In genomic region chr3:53748512-53749271, GRCh38 we compare ENCODE assay signal across 10 cellular contexts.
DNase-seq lines count a peak whose midpoint lies in the region; ATAC-seq, FAIRE-seq and TF ChIP-seq lines count a peak whose summit lies in the region.
"Had no signal": no experiment of that assay in that cellular context is flagged by ENCODE, and none has a peak within 500 bp of the region (broad histone marks: within the 10 kb centered on the region; RNA-seq: fewer than 3 reads in every experiment).

No MANE protein-coding gene starts in this region.

- no peaks in the 10 kb centered on the region for H3K36me3 ChIP-seq in BLaER1 treated with 17β-estradiol and CSF1 and Interleukin-3, amounts not matched to agents 10 nM and 100 nM
- H3K36me3 ChIP-seq in H1 (ENCODE audit: control insufficient read depth in 2 of 4, insufficient read depth in 4 of 4, low read length in 3 of 4), result no peaks in the 10 kb centered on the region
- H3K36me3 ChIP-seq in CD4-positive, alpha-beta memory T cell (ENCODE audit: insufficient read depth, low read length), result no peaks in the 10 kb centered on the region

- H4K5ac ChIP-seq in H1 (ENCODE audit: insufficient read length, low read depth, low read length), result no peak overlapping the region

- WGBS in H1 (ENCODE audit: extremely low coverage in 1 of 2, insufficient coverage in 1 of 2, insufficient read length in 1 of 2, insufficient replicate concordance in 2 of 2, low coverage in 1 of 2, low lambda C conversion rate in 2 of 2, missing lambda C conversion rate in 1 of 2), 2 experiments, result 56% methylated on average over 8 of the region's 8 CpGs; no CpG with 5 or more reads in 1 of the 2 experiments

- H3K4me1 ChIP-seq in BLaER1 treated with 17β-estradiol and CSF1 and Interleukin-3, amounts not matched to agents 10 nM and 100 nM, result peaks cover 11 to 75% (median 29%) of the 10 kb centered on the region in 10 experiments
- H3K4me1 ChIP-seq in H1 (replicated peaks in 1 of 4; ENCODE audit: control insufficient read depth in 3 of 4, insufficient read depth in 4 of 4, low read length in 3 of 4), result peaks cover 6 to 22% (median 18%) of the 10 kb centered on the region in 4 experiments
- H3K4me1 ChIP-seq in CD4-positive, alpha-beta memory T cell (ENCODE audit: insufficient read depth, low read length), result peaks cover 8% of the 10 kb centered on the region

- CTCF ChIA-PET in H1 (lab: Charles Lee; ENCODE audit: partially characterized antibody), result interaction anchor here (1.2 kb wide), 1 partner anchor 18 kb away, joined by 3 read pairs; no protein-coding TSS in a partner anchor
- CTCF ChIA-PET in CD4-positive, alpha-beta memory T cell (lab: Charles Lee; ENCODE audit: partially characterized antibody), result no interaction called here

- FAIRE-seq in H1 (lab: Jason Lieb, UNC), result peak; percentile 32

- POLR2A ChIA-PET in H1 (lab: Charles Lee; ENCODE audit: partially characterized antibody), result no interaction called here
- POLR2A ChIA-PET in CD4-positive, alpha-beta memory T cell (lab: Charles Lee; ENCODE audit: partially characterized antibody), result no interaction called here

- peaks cover 0 to 3% of the 10 kb centered on the region in 2 donors for H3K27me3 Mint-ChIP-seq in CD4-positive, alpha-beta memory T cell

- no peak for TF ChIP-seq CTCF in H1 (IDR thresholded peaks at IDR 0.05; ENCODE audit: control extremely low read depth in 1 of 3, insufficient read depth in 1 of 3, low read depth in 1 of 3, low read length in 3 of 3)

- no peak overlapping the region for H3K4ac ChIP-seq in H1 (replicated peaks; ENCODE audit: insufficient read length, low read depth, low read length)

- no peaks in the 10 kb centered on the region for H3K27me3 ChIP-seq in BLaER1 treated with 17β-estradiol and CSF1 and Interleukin-3, amounts not matched to agents 10 nM and 100 nM
- no peaks in the 10 kb centered on the region; a peak in 2 of 7 replicates for H3K27me3 ChIP-seq in H1 (replicated peaks in 1 of 4; ENCODE audit: control insufficient read depth in 3 of 4, extremely low read depth in 1 of 4, insufficient read depth in 3 of 4, low read length in 3 of 4)
- H3K27me3 ChIP-seq in CD4-positive, alpha-beta memory T cell (ENCODE audit: insufficient read depth, low read length), result no peaks in the 10 kb centered on the region

- H2BK20ac ChIP-seq in H1 (ENCODE audit: low read length), result peak overlapping the region; percentile 74; the same call in 1 of the 2 replicates

- H3K18ac ChIP-seq in H1 (ENCODE audit: extremely low read depth, low read length), result peak overlapping the region; percentile 74; the same call in 1 of the 2 replicates

- no peak overlapping the region for H4K8ac ChIP-seq in H1 (ENCODE audit: extremely low read depth, insufficient read depth, low read length)

- peaks cover 5 to 13% (median 11%) of the 10 kb centered on the region in 4 donors for H3K4me1 Mint-ChIP-seq in CD4-positive, alpha-beta memory T cell

- TF ChIP-seq EP300 in H1 (IDR thresholded peaks at IDR 0.05; ENCODE audit: borderline replicate concordance in 1 of 2, low read depth in 2 of 2, low read length in 2 of 2), result no peak

- H3K9me3 Mint-ChIP-seq in CD4-positive, alpha-beta memory T cell, result no peaks in the 10 kb centered on the region

- no peaks in the 10 kb centered on the region for H3K79me1 ChIP-seq in H1 (ENCODE audit: low read depth, low read length)

- no peaks in the 10 kb centered on the region for H3K23me2 ChIP-seq in H1 (ENCODE audit: low read depth, low read length)

- TF ChIP-seq POLR2A in H1 (IDR thresholded peaks at IDR 0.05; ENCODE audit: control extremely low read depth in 1 of 2, low read depth in 2 of 2, low read length in 2 of 2), result no peak

- H3K27ac Mint-ChIP-seq in CD4-positive, alpha-beta memory T cell, result peak overlapping the region in 2 of 7 donors; percentile 11 to 64

- H2AFZ ChIP-seq in H1 (ENCODE audit: low read length), result no peak overlapping the region

- ATAC-seq in GM19395 (IDR thresholded peaks at IDR 0.05; ENCODE audit: unreplicated experiment) (peak; percentile 87), HG03097 (IDR thresholded peaks at IDR 0.05; ENCODE audit: low FRiP score, unreplicated experiment) (peak; percentile 77)

- peak overlapping the region; percentile 41; the same call in 1 of the 2 replicates for H2BK12ac ChIP-seq in H1 (ENCODE audit: low read depth, low read length)

- no peaks in the 10 kb centered on the region for H3K79me2 ChIP-seq in H1 (ENCODE audit: control insufficient read depth in 1 of 2, insufficient read depth in 2 of 2, low read length in 2 of 2)

- no peak overlapping the region for H3K14ac ChIP-seq in H1 (ENCODE audit: insufficient read length)

- H3K23ac ChIP-seq in H1 (ENCODE audit: insufficient read length), result no peak overlapping the region

- H4K91ac ChIP-seq in H1 (replicated peaks; ENCODE audit: insufficient read length, low read length), result peak overlapping the region; percentile 53

- no peak for TF ChIP-seq RAD21 in H1 (IDR thresholded peaks at IDR 0.05 in 1 of 2, conservative IDR thresholded peaks at IDR 0.05 in 1 of 2; ENCODE audit: low read depth in 2 of 2, low read length in 2 of 2)

- H3K27ac ChIP-seq in BLaER1 treated with 17β-estradiol and CSF1 and Interleukin-3, amounts not matched to agents 10 nM and 100 nM, result peak overlapping the region in 7 of 11 experiments; percentile 28 to 90 (median 86); a peak in 14 of 22 replicates
- no peak overlapping the region; the same call in 1 of the 2 replicates for H3K27ac ChIP-seq in H1 (ENCODE audit: low read depth, low read length)
- H3K27ac ChIP-seq in CD4-positive, alpha-beta memory T cell (ENCODE audit: low read depth, low read length), result no peak overlapping the region
- H3K27ac ChIP-seq: C4-2B had no signal

- no peaks in the 10 kb centered on the region for H4K20me1 ChIP-seq in BLaER1 treated with 17β-estradiol and CSF1 and Interleukin-3, amounts not matched to agents 10 nM and 100 nM
- H4K20me1 ChIP-seq in H1 (replicated peaks in 1 of 2; ENCODE audit: control insufficient read depth in 1 of 2, insufficient read depth in 2 of 2, low read length in 2 of 2), result no peaks in the 10 kb centered on the region

- H2BK5ac ChIP-seq in H1 (ENCODE audit: low read depth, low read length), result peak overlapping the region; percentile 90; the same call in 1 of the 2 replicates

- H2BK15ac ChIP-seq in H1 (ENCODE audit: low read length), result 0 out of 2 replicates have a peak overlapping the region, but pooled peaks have one; percentile 23

- no peak overlapping the region; the same call in 1 of the 2 replicates for H2AK5ac ChIP-seq in H1 (ENCODE audit: low read depth, low read length)

- no peak overlapping the region for H2BK120ac ChIP-seq in H1 (replicated peaks; ENCODE audit: low read depth, low read length)

- peaks cover 0 to 8% (median 0%) of the 10 kb centered on the region in 11 experiments; a peak in 3 of 22 replicates for H3K9me3 ChIP-seq in BLaER1 treated with 17β-estradiol and CSF1 and Interleukin-3, amounts not matched to agents 10 nM and 100 nM (replicated peaks in 1 of 11)
- H3K9me3 ChIP-seq in H1 (ENCODE audit: insufficient read depth in 2 of 2, low read depth in 1 of 2, low read length in 1 of 2), result no peaks in the 10 kb centered on the region
- H3K9me3 ChIP-seq in CD4-positive, alpha-beta memory T cell (ENCODE audit: control insufficient read depth in 1 of 2, low read length in 2 of 2), result no peaks in the 10 kb centered on the region

- DNase-seq in H1 (ENCODE audit: low read depth in 1 of 2, low spot score in 2 of 2) (peak in 1 of 2 experiments; percentile 21), NCI-H187 treated with DMSO at 0.1 percent for 48 hours (lab: John Stamatoyannopoulos, UW) (no peak), Kasumi-1 (lab: John Stamatoyannopoulos, UW) (no peak)
- DNase-seq in stimulated activated naive CD4-positive, alpha-beta T cell treated with Interleukin-2 at 50 U/mL for 16 hours (lab: John Stamatoyannopoulos, UW), result no peak
- no peak for DNase-seq in CD4-positive, alpha-beta memory T cell
- DNase-seq: activated T-cell treated with anti-CD3 and anti-CD28 coated beads for 4 hours had no signal

- peak overlapping the region in 5 of 11 experiments; percentile 52 to 73 (median 71); a peak in 10 of 22 replicates for H3K9ac ChIP-seq in BLaER1 treated with 17β-estradiol and CSF1 and Interleukin-3, amounts not matched to agents 10 nM and 100 nM
- H3K9ac ChIP-seq in H1 (replicated peaks in 1 of 4; ENCODE audit: extremely low read depth in 1 of 4, low read depth in 3 of 4, low read length in 3 of 4), result no peak overlapping the region

- intact Hi-C loops in CD4-positive, alpha-beta memory T cell (cut with micrococcal nuclease), result no loop called here

- H3K4me2 ChIP-seq in BLaER1 treated with 17β-estradiol and CSF1 and Interleukin-3, amounts not matched to agents 10 nM and 100 nM, result peak overlapping the region in 10 of 11 experiments; percentile 4 to 89 (median 54); a peak in 15 of 22 replicates
- peak overlapping the region; percentile 54 to 56; a peak in 3 of 4 replicates for H3K4me2 ChIP-seq in H1 (ENCODE audit: insufficient read depth in 1 of 2, low read depth in 2 of 2, low read length in 2 of 2)

- H3K56ac ChIP-seq in H1 (replicated peaks; ENCODE audit: insufficient read length, low read depth, low read length), result no peak overlapping the region

- H3K4me3 ChIP-seq in BLaER1 treated with 17β-estradiol and CSF1 and Interleukin-3, amounts not matched to agents 10 nM and 100 nM, result no peak overlapping the region
- H3K4me3 ChIP-seq in H1 (ENCODE audit: extremely low read depth in 1 of 4, insufficient read depth in 2 of 4, low read depth in 3 of 4, low read length in 4 of 4), result peak overlapping the region in 1 of 4 experiments; percentile 13; a peak in 1 of 8 replicates
- H3K4me3 ChIP-seq in CD4-positive, alpha-beta memory T cell (ENCODE audit: low read length in 2 of 2), result no peak overlapping the region

- no peak overlapping the region for H3K4me3 Mint-ChIP-seq in CD4-positive, alpha-beta memory T cell

- H3K36me3 Mint-ChIP-seq in CD4-positive, alpha-beta memory T cell, result no peaks in the 10 kb centered on the region

TF ChIP-seq in H1, 55 proteins besides CTCF, POLR2A, EP300 and RAD21 (continues in another document):
- no peak for TF ChIP-seq GABPA (IDR thresholded peaks at IDR 0.05; ENCODE audit: borderline replicate concordance, insufficient read depth, low read length)
- no peak for TF ChIP-seq SIRT6 (IDR thresholded peaks at IDR 0.05; ENCODE audit: low read length)
- TF ChIP-seq RXRA (IDR thresholded peaks at IDR 0.05; ENCODE audit: insufficient read depth, low read depth, low read length), result no peak
- no peak for TF ChIP-seq TCF12 (IDR thresholded peaks at IDR 0.05; ENCODE audit: low read depth, low read length)
- TF ChIP-seq NANOG (IDR thresholded peaks at IDR 0.05; ENCODE audit: insufficient read depth, low read depth, low read length, poor library complexity, severe bottlenecking), result peak; percentile 85
- TF ChIP-seq POU5F1 (IDR thresholded peaks at IDR 0.05; ENCODE audit: low read depth, low read length), result peak; percentile 84; the same call in 1 of the 2 replicates
- TF ChIP-seq HDAC6 (IDR thresholded peaks at IDR 0.05; ENCODE audit: low read depth, low read length), result no peak

Comparison
In these comparisons a context has a peak if more than half of its experiments do, and no peak if none do; other contexts are left out.
1. H3K27ac ChIP-seq: peak in BLaER1 treated with 17β-estradiol and CSF1 and Interleukin-3, amounts not matched to agents 10 nM and 100 nM (7 of 11); none in H1 (single experiment) and CD4-positive, alpha-beta memory T cell (single experiment).